In the genomic region with DNA sequence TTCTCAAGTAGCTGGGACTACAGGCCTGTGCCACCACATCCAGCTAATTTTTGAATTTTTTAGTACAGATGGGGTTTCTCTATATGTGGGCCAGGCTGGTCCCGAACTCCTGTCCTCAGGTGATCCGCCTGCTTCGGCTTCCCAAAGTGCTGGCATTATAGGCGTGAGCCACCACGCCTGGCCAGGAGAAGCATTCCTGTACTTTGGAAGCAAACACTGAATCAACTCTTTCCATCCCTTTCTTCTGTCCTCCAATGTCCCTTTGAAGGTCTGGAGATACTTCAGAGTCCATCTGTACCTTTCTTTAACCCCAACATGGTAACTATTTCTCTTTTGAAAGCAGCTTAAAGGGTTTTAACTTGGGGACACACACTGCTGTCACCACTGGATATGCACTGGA, we compare ENCODE assay signal across 28 cellular contexts.
"Had no signal": no experiment of that assay in that cellular context is flagged by ENCODE, and none has a peak within 500 bp of the region (broad histone marks: within the 10 kb centered on the region; RNA-seq: fewer than 3 reads in every experiment).

No MANE protein-coding gene starts in this region.

- H3K4me1 ChIP-seq: colonic mucosa, esophagus squamous epithelium, gastrocnemius medialis, heart right ventricle, left lung, lower lobe of right lung had no signal

- H3K27me3 Mint-ChIP-seq: naive B cell had no signal

- H3K27ac Mint-ChIP-seq: dendritic cell treated with granulocyte-macrophage colony-stimulating factor and Interleukin-4, amounts not matched to agents 40 ng/mL and 50 ng/mL, for 4 days; effector memory CD8-positive, alpha-beta T cell; endodermal cell; mesothelial cell of epicardium had no signal

- H3K4me3 ChIP-seq: colonic mucosa, esophagus squamous epithelium, gastrocnemius medialis, heart right ventricle, left lung, lower lobe of right lung, mucosa of descending colon had no signal

- H3K36me3 ChIP-seq: colonic mucosa, esophagus squamous epithelium, gastrocnemius medialis, heart right ventricle, left lung, lower lobe of right lung had no signal

- DNase-seq: colonic mucosa; cortex of kidney; effector CD8-positive, alpha-beta T cell; effector memory CD8-positive, alpha-beta T cell; endodermal cell; erythroblast; esophagus squamous epithelium; foreskin fibroblast; foreskin melanocyte; gastrocnemius medialis; glutamatergic neuron; head of caudate nucleus; heart right ventricle; hippocampal formation; left cardiac atrium; left lung; left ventricle myocardium superior; lower lobe of right lung; mesenchymal stem cell; mucosa of descending colon; naive B cell had no signal

- H3K27ac ChIP-seq: colonic mucosa, epithelial cell of prostate, esophagus squamous epithelium, gastrocnemius medialis, heart right ventricle, left lung, lower lobe of right lung had no signal

- H3K9me3 Mint-ChIP-seq: effector memory CD8-positive, alpha-beta T cell had no signal

- H3K9me3 ChIP-seq: colonic mucosa had no signal

- H3K4me3 Mint-ChIP-seq: dendritic cell treated with granulocyte-macrophage colony-stimulating factor and Interleukin-4, amounts not matched to agents 40 ng/mL and 50 ng/mL, for 4 days; effector memory CD8-positive, alpha-beta T cell; endodermal cell; mesothelial cell of epicardium had no signal

- H3K27me3 ChIP-seq: colonic mucosa, esophagus squamous epithelium, gastrocnemius medialis, heart right ventricle, left lung had no signal

- ATAC-seq: effector memory CD8-positive, alpha-beta T cell; esophagus mucosa; gastrocnemius medialis; heart right ventricle; left cardiac atrium; left lung; left ventricle myocardium superior; lower lobe of right lung; mucosa of descending colon had no signal

- FAIRE-seq: endometrium, islet of Langerhans, keratinocyte had no signal
